9 cellular contexts compared by ENCODE assay signal in genomic region chr12:11727133-11727664, GRCh38.
A peak's percentile ranks its signal among the peaks of the same experiment; 100 is the strongest.
DNase-seq lines count a peak whose midpoint lies in the region; ATAC-seq, FAIRE-seq and TF ChIP-seq lines count a peak whose summit lies in the region.
"Had no signal": no experiment of that assay in that cellular context is flagged by ENCODE, and none has a peak within 500 bp of the region (broad histone marks: within the 10 kb centered on the region; RNA-seq: fewer than 3 reads in every experiment).

No MANE protein-coding gene starts in this region.

- no peaks in the 10 kb centered on the region for H3K27me3 ChIP-seq in CD4-positive, CD25-positive, alpha-beta regulatory T cell (ENCODE audit: control insufficient read depth, insufficient read depth, low read length)
- H3K27me3 ChIP-seq in SJSA1 (replicated peaks) = no peaks in the 10 kb centered on the region

- H3K36me3 ChIP-seq in CD4-positive, CD25-positive, alpha-beta regulatory T cell (ENCODE audit: control insufficient read depth, insufficient read depth, low read length) = no peaks in the 10 kb centered on the region
- no peaks in the 10 kb centered on the region for H3K36me3 ChIP-seq in SJSA1

- H3K27me3 Mint-ChIP-seq in CD4-positive, CD25-positive, alpha-beta regulatory T cell = no peaks in the 10 kb centered on the region
- H3K27me3 Mint-ChIP-seq in progenitor cell of endocrine pancreas = no peaks in the 10 kb centered on the region

- ATAC-seq in CD4-positive, CD25-positive, alpha-beta regulatory T cell (ENCODE audit: low read depth in 2 of 2) = peak in 1 of 2 donors; percentile 23

- no peak for FAIRE-seq in H54 (lab: Jason Lieb, UNC)
- FAIRE-seq: RCC 7860 had no signal

- peaks cover 40 to 60% (median 48%) of the 10 kb centered on the region in 4 donors for H3K4me1 Mint-ChIP-seq in CD4-positive, CD25-positive, alpha-beta regulatory T cell
- peaks cover 65% of the 10 kb centered on the region for H3K4me1 Mint-ChIP-seq in progenitor cell of endocrine pancreas (ENCODE audit: low read depth)

- no peak for TF ChIP-seq POLR2A in H54 (IDR thresholded peaks at IDR 0.05; ENCODE audit: low read depth, low read length)

- peak in 2 of 3 donors; percentile 31 to 36 for DNase-seq in CD4-positive, CD25-positive, alpha-beta regulatory T cell
- DNase-seq in SJSA1 (ENCODE audit: low read depth in 1 of 2, low spot score in 2 of 2) (peak; percentile 51 to 53), progenitor cell of endocrine pancreas (ENCODE audit: low spot score, unreplicated experiment) (no peak), NCI-H1417 (lab: John Stamatoyannopoulos, UW) (no peak), H54 (ENCODE audit: insufficient read length, low spot score) (no peak), glomerular visceral epithelial cell (ENCODE audit: extremely low spot score) (no peak), OCI-M2 (lab: John Stamatoyannopoulos, UW; ENCODE audit: unreplicated experiment) (no peak)
- peak; percentile 58 for DNase-seq in activated naive CD4-positive, alpha-beta T cell treated with Interleukin-2 at 50 U/mL for 16 hours

- H3K27ac ChIP-seq in CD4-positive, CD25-positive, alpha-beta regulatory T cell (ENCODE audit: insufficient read depth, low read length, poor library complexity, severe bottlenecking) = no peak overlapping the region
- H3K27ac ChIP-seq in SJSA1 = no peak overlapping the region

- H3K9me3 ChIP-seq in CD4-positive, CD25-positive, alpha-beta regulatory T cell (ENCODE audit: control insufficient read depth in 2 of 2, low read length in 2 of 2) = no peaks in the 10 kb centered on the region
- H3K9me3 ChIP-seq in SJSA1 (replicated peaks) = no peaks in the 10 kb centered on the region

- no peak for TF ChIP-seq CTCF in progenitor cell of endocrine pancreas (IDR thresholded peaks at IDR 0.05; ENCODE audit: unreplicated experiment)

- no peak overlapping the region for H3K4me3 ChIP-seq in CD4-positive, CD25-positive, alpha-beta regulatory T cell (ENCODE audit: low read depth, low read length)
- H3K4me3 ChIP-seq in SJSA1 = no peak overlapping the region

- peaks cover 0 to 4% (median 0%) of the 10 kb centered on the region in 7 donors for H3K9me3 Mint-ChIP-seq in CD4-positive, CD25-positive, alpha-beta regulatory T cell
- no peaks in the 10 kb centered on the region for H3K9me3 Mint-ChIP-seq in progenitor cell of endocrine pancreas (ENCODE audit: low read depth)

- peak overlapping the region in 2 of 3 donors; percentile 8 to 52 for H3K27ac Mint-ChIP-seq in CD4-positive, CD25-positive, alpha-beta regulatory T cell
- H3K27ac Mint-ChIP-seq in progenitor cell of endocrine pancreas = peak overlapping the region; percentile 65

- peak overlapping the region in 2 of 4 donors; percentile 1 to 33 for H3K4me3 Mint-ChIP-seq in CD4-positive, CD25-positive, alpha-beta regulatory T cell
- H3K4me3 Mint-ChIP-seq in progenitor cell of endocrine pancreas (ENCODE audit: low read depth) = no peak overlapping the region

- H3K4me1 ChIP-seq in CD4-positive, CD25-positive, alpha-beta regulatory T cell (ENCODE audit: control insufficient read depth, insufficient read depth, low read length, poor library complexity, severe bottlenecking) = peaks cover 37% of the 10 kb centered on the region
- peaks cover 32% of the 10 kb centered on the region for H3K4me1 ChIP-seq in SJSA1 (replicated peaks)

- H3K36me3 Mint-ChIP-seq in CD4-positive, CD25-positive, alpha-beta regulatory T cell = peaks cover 7% of the 10 kb centered on the region
- H3K36me3 Mint-ChIP-seq in progenitor cell of endocrine pancreas (ENCODE audit: insufficient read depth) = peaks cover 10% of the 10 kb centered on the region

Comparison
In these comparisons a context has a peak if more than half of its experiments do, and no peak if none do; other contexts are left out.
1. DNase-seq: peak in CD4-positive, CD25-positive, alpha-beta regulatory T cell (2 of 3), SJSA1 (2 of 2) and activated naive CD4-positive, alpha-beta T cell treated with Interleukin-2 at 50 U/mL for 16 hours (single experiment); none in progenitor cell of endocrine pancreas (single experiment), NCI-H1417 (0 of 3), H54 (single experiment), glomerular visceral epithelial cell (single experiment) and OCI-M2 (single experiment).